Comparison of ENCODE assay signal across 8 cellular contexts in the genomic region with DNA sequence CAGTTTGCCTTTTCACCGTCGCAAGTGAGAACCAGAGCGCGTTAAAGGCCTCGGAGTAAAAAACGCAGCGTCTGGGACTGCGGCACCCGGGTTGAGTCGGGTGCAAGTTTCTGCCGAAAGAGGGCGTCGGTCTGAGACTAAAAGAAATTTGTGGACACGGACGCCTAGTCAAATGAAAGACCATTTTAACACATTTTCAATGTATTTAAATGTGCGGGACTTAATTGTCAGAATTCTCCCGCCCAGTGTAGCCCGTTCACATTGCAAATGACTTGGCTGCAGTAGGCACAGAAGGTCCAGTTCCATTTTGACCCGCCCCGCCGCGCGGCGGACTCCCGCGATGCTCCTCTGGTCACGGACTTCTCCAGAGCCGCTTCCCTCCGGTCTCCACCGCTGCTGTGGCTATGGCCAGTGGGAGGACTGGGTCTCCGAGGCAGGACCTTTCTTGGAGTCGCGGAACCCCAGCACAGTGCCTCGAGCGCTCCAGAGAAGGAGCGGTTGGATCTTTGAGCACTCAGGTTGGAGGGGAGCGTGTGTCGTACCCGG. TPM values are rescaled to one million over a fixed set of nuclear protein-coding genes. Genes with fewer than 3 reads are reported as not detected.
DNase-seq lines count a peak whose midpoint lies in the region; ATAC-seq lines count a peak whose summit lies in the region.

No MANE protein-coding gene starts in this region.

- peak; percentile 22 for DNase-seq in activated T-cell treated with anti-CD3 and anti-CD28 coated beads for 24 hours (ENCODE audit: low read depth)
- DNase-seq in activated T-cell treated with anti-CD3 and anti-CD28 coated beads for 4 hours: no peak
- DNase-seq in NCI-H82 (lab: John Stamatoyannopoulos, UW): peak; percentile 66
- DNase-seq in activated naive CD4-positive, alpha-beta T cell treated with Interleukin-2 at 50 U/mL for 16 hours: peak; percentile 36
- DNase-seq in germinal center (ENCODE audit: low spot score): peak; percentile 44

- peak overlapping the region; percentile 78 for H2AFZ ChIP-seq in neuron (ENCODE audit: low read depth, low read length)

- 2% methylated on average over 39 of the region's 39 CpGs for WGBS in urinary bladder

- peaks cover 72% of the 10 kb centered on the region for H3K27me3 ChIP-seq in neuron (ENCODE audit: insufficient read depth, low read length)

- peaks cover 11% of the 10 kb centered on the region for H3K4me1 ChIP-seq in neuron (ENCODE audit: insufficient read depth, low read length)
- H3K4me1 ChIP-seq in urinary bladder (ENCODE audit: insufficient read depth): no peaks in the 10 kb centered on the region

- peak overlapping the region; percentile 44 for H3K4me3 ChIP-seq in neuron (ENCODE audit: low read length)
- H3K4me3 ChIP-seq in urinary bladder (ENCODE audit: low read depth, low read length): peak overlapping the region; percentile 64

- peak; percentile 66 for ATAC-seq in HG03354 (IDR thresholded peaks at IDR 0.05; ENCODE audit: poor library complexity, severe bottlenecking, unreplicated experiment)

- H3K27ac ChIP-seq in urinary bladder (ENCODE audit: low read depth): no peak overlapping the region

- no peaks in the 10 kb centered on the region for H3K36me3 ChIP-seq in neuron (ENCODE audit: insufficient read depth, low read length)
- H3K36me3 ChIP-seq in urinary bladder (ENCODE audit: insufficient read depth): no peaks in the 10 kb centered on the region

- no peaks in the 10 kb centered on the region for H3K9me3 ChIP-seq in neuron (ENCODE audit: low read length)

RNA-seq across cellular contexts. Expression of gene NPR3, which starts 1.3 kb away (rescaled TPM):
- total RNA-seq in urinary bladder: 21.7 TPM
- polyA plus RNA-seq in urinary bladder: 1.8 TPM
